In the genomic region with DNA sequence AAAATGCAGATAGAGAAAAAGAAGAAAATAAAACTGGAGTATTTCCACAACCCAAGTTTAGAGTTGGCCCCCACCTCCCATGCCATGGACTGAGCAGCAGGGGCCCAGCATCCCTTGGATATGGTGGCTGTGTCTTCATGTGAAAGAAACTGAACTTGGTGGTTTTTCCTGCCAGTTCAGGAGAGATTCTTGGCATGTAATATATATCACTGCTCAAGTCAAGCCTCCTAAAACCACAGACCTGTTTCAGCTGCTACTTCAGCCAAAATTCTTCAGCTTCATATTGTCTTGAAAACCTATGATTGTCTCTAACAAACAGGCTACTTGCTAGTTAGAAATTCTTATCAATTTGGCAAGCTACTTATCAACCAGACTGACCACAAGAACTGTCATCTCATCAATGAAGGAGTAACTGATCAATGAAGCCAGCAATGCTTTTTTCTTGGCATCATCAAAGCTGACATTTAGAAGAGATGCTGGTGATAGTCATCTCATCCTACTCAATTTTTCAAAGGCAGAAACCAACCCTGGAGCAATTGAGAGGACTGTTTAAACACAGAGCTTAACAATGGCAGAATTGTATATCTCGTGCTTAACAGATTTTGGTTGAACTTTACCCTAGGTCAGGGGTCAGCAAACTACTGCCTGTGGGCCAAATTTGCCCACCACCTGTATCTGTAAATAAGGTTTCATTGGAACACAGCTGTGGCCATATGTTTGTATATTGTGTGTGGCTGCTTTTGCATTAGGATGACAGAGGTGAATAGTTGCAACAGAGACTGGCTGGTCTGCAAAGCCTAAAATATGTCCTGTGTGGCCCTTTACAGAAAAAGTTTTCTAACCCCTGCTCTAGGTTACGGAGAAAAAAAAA, we compare ENCODE assay signal across 1 cellular context.
TF ChIP-seq lines count a peak whose summit lies in the region.

No MANE protein-coding gene starts in this region.

TF ChIP-seq in HepG2, 621 proteins besides CTCF, POLR2A, EP300 and RAD21 (continues in another document):
- TF ChIP-seq SRSF9 (IDR thresholded peaks at IDR 0.05; ENCODE audit: borderline replicate concordance, insufficient read depth, low read depth, low read length, poor library complexity, severe bottlenecking) (no peak), ZNF883 (CRISPR knock-in tag; IDR thresholded peaks at IDR 0.05; ENCODE audit: not compliant biosample characterization) (no peak), ZNF737 (CRISPR knock-in tag; IDR thresholded peaks at IDR 0.05; ENCODE audit: borderline replicate concordance) (no peak), CREB1 (IDR thresholded peaks at IDR 0.05) (no peak), CREB1 (CRISPR knock-in tag; IDR thresholded peaks at IDR 0.05) (peak; percentile 88), NFE2 (CRISPR knock-in tag; IDR thresholded peaks at IDR 0.05) (no peak), ZNF10 (CRISPR knock-in tag; IDR thresholded peaks at IDR 0.05; ENCODE audit: borderline replicate concordance, low read depth) (no peak), STAT5B (CRISPR knock-in tag; IDR thresholded peaks at IDR 0.05) (peak; percentile 67; the same call in 1 of the 2 replicates), ZNF782 (CRISPR knock-in tag; IDR thresholded peaks at IDR 0.05; ENCODE audit: borderline replicate concordance) (no peak; the same call in 1 of the 2 replicates), FOXA3 (CRISPR knock-in tag; IDR thresholded peaks at IDR 0.05) (peak; percentile 99), ZNF124 (CRISPR knock-in tag; IDR thresholded peaks at IDR 0.05) (0 out of 2 replicates have a peak, but pooled peaks have one; percentile 30), MYNN (CRISPR knock-in tag; IDR thresholded peaks at IDR 0.05; ENCODE audit: low read depth) (no peak), MATR3 (CRISPR knock-in tag; IDR thresholded peaks at IDR 0.05) (no peak), ZNF776 (CRISPR knock-in tag; IDR thresholded peaks at IDR 0.05) (no peak), HHEX (CRISPR knock-in tag; IDR thresholded peaks at IDR 0.05) (peak; percentile 98), MYPOP (CRISPR knock-in tag; IDR thresholded peaks at IDR 0.05) (peak; percentile 60; the same call in 1 of the 2 replicates), ZNF205 (CRISPR knock-in tag; IDR thresholded peaks at IDR 0.05) (peak; percentile 82), ELF4 (CRISPR knock-in tag; IDR thresholded peaks at IDR 0.05; ENCODE audit: borderline replicate concordance) (no peak; the same call in 1 of the 2 replicates), CCDC6 (CRISPR knock-in tag; IDR thresholded peaks at IDR 0.05) (peak; percentile 87), ZNF790 (CRISPR knock-in tag; IDR thresholded peaks at IDR 0.05; ENCODE audit: borderline replicate concordance) (no peak), ZBTB3 (CRISPR knock-in tag; IDR thresholded peaks at IDR 0.05; ENCODE audit: borderline replicate concordance, low read depth) (peak; percentile 90; the same call in 1 of the 2 replicates), RNF219 (CRISPR knock-in tag; IDR thresholded peaks at IDR 0.05) (peak; percentile 88; the same call in 1 of the 2 replicates), SMAD9 (CRISPR knock-in tag; IDR thresholded peaks at IDR 0.05) (no peak), ETV6 (CRISPR knock-in tag; conservative IDR thresholded peaks at IDR 0.05) (no peak), HOXA7 (CRISPR knock-in tag; IDR thresholded peaks at IDR 0.05) (no peak), NR2F6 (IDR thresholded peaks at IDR 0.05) (peak; percentile 99), NR2F6 (CRISPR knock-in tag; IDR thresholded peaks at IDR 0.05) (peak; percentile 99), ATF1 (CRISPR knock-in tag; IDR thresholded peaks at IDR 0.05) (peak; percentile 85), GATA4 (IDR thresholded peaks at IDR 0.05; ENCODE audit: borderline replicate concordance, low read depth) (peak; percentile 98), GMEB1 (CRISPR knock-in tag; IDR thresholded peaks at IDR 0.05; ENCODE audit: borderline replicate concordance) (peak; percentile 31; the same call in 1 of the 2 replicates), MBD4 (IDR thresholded peaks at IDR 0.05; ENCODE audit: borderline replicate concordance, low read length) (peak; percentile 96)
- TF ChIP-seq, protein P1, sequence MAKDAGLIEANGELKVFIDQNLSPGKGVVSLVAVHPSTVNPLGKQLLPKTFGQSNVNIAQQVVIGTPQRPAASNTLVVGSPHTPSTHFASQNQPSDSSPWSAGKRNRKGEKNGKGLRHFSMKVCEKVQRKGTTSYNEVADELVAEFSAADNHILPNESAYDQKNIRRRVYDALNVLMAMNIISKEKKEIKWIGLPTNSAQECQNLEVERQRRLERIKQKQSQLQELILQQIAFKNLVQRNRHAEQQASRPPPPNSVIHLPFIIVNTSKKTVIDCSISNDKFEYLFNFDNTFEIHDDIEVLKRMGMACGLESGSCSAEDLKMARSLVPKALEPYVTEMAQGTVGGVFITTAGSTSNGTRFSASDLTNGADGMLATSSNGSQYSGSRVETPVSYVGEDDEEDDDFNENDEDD (CRISPR knock-in tag; IDR thresholded peaks at IDR 0.05; ENCODE audit: borderline replicate concordance), result no peak
- TF ChIP-seq, protein P2, sequence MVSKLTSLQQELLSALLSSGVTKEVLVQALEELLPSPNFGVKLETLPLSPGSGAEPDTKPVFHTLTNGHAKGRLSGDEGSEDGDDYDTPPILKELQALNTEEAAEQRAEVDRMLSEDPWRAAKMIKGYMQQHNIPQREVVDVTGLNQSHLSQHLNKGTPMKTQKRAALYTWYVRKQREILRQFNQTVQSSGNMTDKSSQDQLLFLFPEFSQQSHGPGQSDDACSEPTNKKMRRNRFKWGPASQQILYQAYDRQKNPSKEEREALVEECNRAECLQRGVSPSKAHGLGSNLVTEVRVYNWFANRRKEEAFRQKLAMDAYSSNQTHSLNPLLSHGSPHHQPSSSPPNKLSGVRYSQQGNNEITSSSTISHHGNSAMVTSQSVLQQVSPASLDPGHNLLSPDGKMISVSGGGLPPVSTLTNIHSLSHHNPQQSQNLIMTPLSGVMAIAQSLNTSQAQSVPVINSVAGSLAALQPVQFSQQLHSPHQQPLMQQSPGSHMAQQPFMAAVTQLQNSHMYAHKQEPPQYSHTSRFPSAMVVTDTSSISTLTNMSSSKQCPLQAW (CRISPR knock-in tag; IDR thresholded peaks at IDR 0.05), result peak; percentile 89
- TF ChIP-seq, protein P3, sequence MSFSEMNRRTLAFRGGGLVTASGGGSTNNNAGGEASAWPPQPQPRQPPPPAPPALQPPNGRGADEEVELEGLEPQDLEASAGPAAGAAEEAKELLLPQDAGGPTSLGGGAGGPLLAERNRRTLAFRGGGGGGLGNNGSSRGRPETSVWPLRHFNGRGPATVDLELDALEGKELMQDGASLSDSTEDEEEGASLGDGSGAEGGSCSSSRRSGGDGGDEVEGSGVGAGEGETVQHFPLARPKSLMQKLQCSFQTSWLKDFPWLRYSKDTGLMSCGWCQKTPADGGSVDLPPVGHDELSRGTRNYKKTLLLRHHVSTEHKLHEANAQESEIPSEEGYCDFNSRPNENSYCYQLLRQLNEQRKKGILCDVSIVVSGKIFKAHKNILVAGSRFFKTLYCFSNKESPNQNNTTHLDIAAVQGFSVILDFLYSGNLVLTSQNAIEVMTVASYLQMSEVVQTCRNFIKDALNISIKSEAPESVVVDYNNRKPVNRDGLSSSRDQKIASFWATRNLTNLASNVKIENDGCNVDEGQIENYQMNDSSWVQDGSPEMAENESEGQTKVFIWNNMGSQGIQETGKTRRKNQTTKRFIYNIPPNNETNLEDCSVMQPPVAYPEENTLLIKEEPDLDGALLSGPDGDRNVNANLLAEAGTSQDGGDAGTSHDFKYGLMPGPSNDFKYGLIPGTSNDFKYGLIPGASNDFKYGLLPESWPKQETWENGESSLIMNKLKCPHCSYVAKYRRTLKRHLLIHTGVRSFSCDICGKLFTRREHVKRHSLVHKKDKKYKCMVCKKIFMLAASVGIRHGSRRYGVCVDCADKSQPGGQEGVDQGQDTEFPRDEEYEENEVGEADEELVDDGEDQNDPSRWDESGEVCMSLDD (CRISPR knock-in tag; IDR thresholded peaks at IDR 0.05; ENCODE audit: borderline replicate concordance), result no peak
- TF ChIP-seq, protein P4, sequence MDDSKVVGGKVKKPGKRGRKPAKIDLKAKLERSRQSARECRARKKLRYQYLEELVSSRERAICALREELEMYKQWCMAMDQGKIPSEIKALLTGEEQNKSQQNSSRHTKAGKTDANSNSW (CRISPR knock-in tag; IDR thresholded peaks at IDR 0.05; ENCODE audit: borderline replicate concordance), result no peak
- TF ChIP-seq, protein P5, sequence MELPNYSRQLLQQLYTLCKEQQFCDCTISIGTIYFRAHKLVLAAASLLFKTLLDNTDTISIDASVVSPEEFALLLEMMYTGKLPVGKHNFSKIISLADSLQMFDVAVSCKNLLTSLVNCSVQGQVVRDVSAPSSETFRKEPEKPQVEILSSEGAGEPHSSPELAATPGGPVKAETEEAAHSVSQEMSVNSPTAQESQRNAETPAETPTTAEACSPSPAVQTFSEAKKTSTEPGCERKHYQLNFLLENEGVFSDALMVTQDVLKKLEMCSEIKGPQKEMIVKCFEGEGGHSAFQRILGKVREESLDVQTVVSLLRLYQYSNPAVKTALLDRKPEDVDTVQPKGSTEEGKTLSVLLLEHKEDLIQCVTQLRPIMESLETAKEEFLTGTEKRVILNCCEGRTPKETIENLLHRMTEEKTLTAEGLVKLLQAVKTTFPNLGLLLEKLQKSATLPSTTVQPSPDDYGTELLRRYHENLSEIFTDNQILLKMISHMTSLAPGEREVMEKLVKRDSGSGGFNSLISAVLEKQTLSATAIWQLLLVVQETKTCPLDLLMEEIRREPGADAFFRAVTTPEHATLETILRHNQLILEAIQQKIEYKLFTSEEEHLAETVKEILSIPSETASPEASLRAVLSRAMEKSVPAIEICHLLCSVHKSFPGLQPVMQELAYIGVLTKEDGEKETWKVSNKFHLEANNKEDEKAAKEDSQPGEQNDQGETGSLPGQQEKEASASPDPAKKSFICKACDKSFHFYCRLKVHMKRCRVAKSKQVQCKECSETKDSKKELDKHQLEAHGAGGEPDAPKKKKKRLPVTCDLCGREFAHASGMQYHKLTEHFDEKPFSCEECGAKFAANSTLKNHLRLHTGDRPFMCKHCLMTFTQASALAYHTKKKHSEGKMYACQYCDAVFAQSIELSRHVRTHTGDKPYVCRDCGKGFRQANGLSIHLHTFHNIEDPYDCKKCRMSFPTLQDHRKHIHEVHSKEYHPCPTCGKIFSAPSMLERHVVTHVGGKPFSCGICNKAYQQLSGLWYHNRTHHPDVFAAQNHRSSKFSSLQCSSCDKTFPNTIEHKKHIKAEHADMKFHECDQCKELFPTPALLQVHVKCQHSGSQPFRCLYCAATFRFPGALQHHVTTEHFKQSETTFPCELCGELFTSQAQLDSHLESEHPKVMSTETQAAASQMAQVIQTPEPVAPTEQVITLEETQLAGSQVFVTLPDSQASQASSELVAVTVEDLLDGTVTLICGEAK (IDR thresholded peaks at IDR 0.05), result no peak
- TF ChIP-seq, protein P5 (CRISPR knock-in tag; IDR thresholded peaks at IDR 0.05), result no peak; the same call in 1 of the 2 replicates
